1 cellular context compared by ENCODE assay signal in genomic region chr1:203055166-203055799, GRCh38.
TF ChIP-seq lines count a peak whose summit lies in the region.

No MANE protein-coding gene starts in this region.

TF ChIP-seq in K562, 482 proteins besides CTCF, POLR2A, EP300 and RAD21:
- TF ChIP-seq CTBP1 (IDR thresholded peaks at IDR 0.05; ENCODE audit: borderline replicate concordance) (peak; percentile 16; the same call in 1 of the 2 replicates), ZNF408 (CRISPR knock-in tag; IDR thresholded peaks at IDR 0.05; ENCODE audit: low read depth) (no peak), NCOA2 (IDR thresholded peaks at IDR 0.05; ENCODE audit: partially characterized antibody in 2 of 2) (no peak), MAX (CRISPR knock-in tag; IDR thresholded peaks at IDR 0.05) (peak; percentile 64), SMARCA4 (IDR thresholded peaks at IDR 0.05) (no peak), POLR2AphosphoS5 (IDR thresholded peaks at IDR 0.05; ENCODE audit: control insufficient read depth, insufficient read depth, low read depth, low read length) (no peak), NRF1 (conservative IDR thresholded peaks at IDR 0.05 in 1 of 2, IDR thresholded peaks at IDR 0.05 in 1 of 2) (peak; percentile 39 to 56; a peak in 3 of 4 replicates), USF2 (CRISPR knock-in tag; IDR thresholded peaks at IDR 0.05) (no peak), CTCFL (IDR thresholded peaks at IDR 0.05; ENCODE audit: borderline replicate concordance, insufficient read depth, low read depth, low read length, poor library complexity, severe bottlenecking) (peak; percentile 94), ZNF511 (CRISPR knock-in tag; IDR thresholded peaks at IDR 0.05) (0 out of 2 replicates have a peak, but pooled peaks have one; percentile 41), E2F6 (IDR thresholded peaks at IDR 0.05; ENCODE audit: borderline replicate concordance in 1 of 2, extremely low read depth in 1 of 2, insufficient read depth in 1 of 2, insufficient read length in 1 of 2, low read depth in 1 of 2, low read length in 1 of 2, poor library complexity in 1 of 2, severe bottlenecking in 1 of 2) (peak in 1 of 2 experiments; percentile 54), KDM2B (CRISPR knock-in tag; IDR thresholded peaks at IDR 0.05) (no peak), ZNF830 (CRISPR knock-in tag; IDR thresholded peaks at IDR 0.05) (no peak), TEAD4 (IDR thresholded peaks at IDR 0.05; ENCODE audit: low read length) (no peak), TEAD4 (CRISPR knock-in tag; IDR thresholded peaks at IDR 0.05; ENCODE audit: borderline replicate concordance) (no peak), ZNF324 (CRISPR knock-in tag; IDR thresholded peaks at IDR 0.05) (no peak), USF1 (CRISPR knock-in tag; IDR thresholded peaks at IDR 0.05) (0 out of 2 replicates have a peak, but pooled peaks have one; percentile 15), ZNF134 (CRISPR knock-in tag; conservative IDR thresholded peaks at IDR 0.05) (no peak), MYC (IDR thresholded peaks at IDR 0.05; ENCODE audit: low read depth, low read length) (0 out of 2 replicates have a peak, but pooled peaks have one; percentile 39), MYC (CRISPR knock-in tag; IDR thresholded peaks at IDR 0.05; ENCODE audit: borderline replicate concordance, low read depth) (no peak), SMC3 (conservative IDR thresholded peaks at IDR 0.05; ENCODE audit: insufficient read depth, low read depth, low read length) (peak; percentile 14; the same call in 1 of the 2 replicates)
TF ChIP-seq in K562: peak in this region for 9.
